In genomic region chr2:43345872-43346271, GRCh38 we compare ENCODE assay signal across 13 cellular contexts.
DNase-seq lines count a peak whose midpoint lies in the region.
"Had no signal": no experiment of that assay in that cellular context is flagged by ENCODE, and none has a peak within 500 bp of the region (broad histone marks: within the 10 kb centered on the region; RNA-seq: fewer than 3 reads in every experiment).

No MANE protein-coding gene starts in this region.

- H3K27me3 ChIP-seq in HUES6 (ENCODE audit: control insufficient read depth, insufficient read depth, low read length) (no peaks in the 10 kb centered on the region), mesenchymal stem cell (ENCODE audit: control insufficient read depth in 1 of 2, insufficient read depth in 1 of 2, low read length in 2 of 2) (no peaks in the 10 kb centered on the region)

- H2AK5ac ChIP-seq in mesenchymal stem cell (ENCODE audit: low read length, severe bottlenecking): peak overlapping the region; percentile 83

- H3K4me3 ChIP-seq in HUES6 (ENCODE audit: low read depth, low read length) (no peak overlapping the region), mesenchymal stem cell (ENCODE audit: insufficient read depth in 1 of 2, low read depth in 1 of 2, low read length in 2 of 2) (no peak overlapping the region), skin epidermis (no peak overlapping the region)

- H3K23ac ChIP-seq in mesenchymal stem cell (ENCODE audit: low read length in 2 of 2): no peak overlapping the region

- H3K4me2 ChIP-seq in mesenchymal stem cell (ENCODE audit: low read length, poor library complexity, severe bottlenecking): no peak overlapping the region

- H3K79me1 ChIP-seq in mesenchymal stem cell (replicated peaks; ENCODE audit: low read length, poor library complexity, severe bottlenecking): peaks cover 3% of the 10 kb centered on the region

- no peak overlapping the region for H2AFZ ChIP-seq in mesenchymal stem cell (ENCODE audit: low read depth, low read length)

- peak overlapping the region in 1 of 2 experiments; percentile 58 for H3K4ac ChIP-seq in mesenchymal stem cell (ENCODE audit: low read depth in 1 of 2, low read length in 2 of 2)

- peak overlapping the region; percentile 52; the same call in 1 of the 2 replicates for H3K27ac ChIP-seq in HUES6 (ENCODE audit: low read depth, low read length)
- peak overlapping the region; percentile 18 for H3K27ac ChIP-seq in caudate nucleus (ENCODE audit: low read depth, low read length)
- no peak overlapping the region for H3K27ac ChIP-seq in mesenchymal stem cell (ENCODE audit: low read length, poor library complexity, severe bottlenecking)
- peak overlapping the region in 12 of 21 experiments; percentile 6 to 64 (median 41) for H3K27ac ChIP-seq in skin epidermis

- no peak overlapping the region for H4K8ac ChIP-seq in mesenchymal stem cell (ENCODE audit: low read length)

- H3K9me3 ChIP-seq in HUES6 (ENCODE audit: control insufficient read depth, insufficient read depth, low read depth, low read length): no peaks in the 10 kb centered on the region
- H3K9me3 ChIP-seq in mesenchymal stem cell (ENCODE audit: control insufficient read depth, low read length): no peaks in the 10 kb centered on the region

- H3K18ac ChIP-seq in mesenchymal stem cell (ENCODE audit: low read depth in 1 of 2, low read length in 2 of 2): peak overlapping the region in 1 of 2 experiments; percentile 50

- H3K4me1 ChIP-seq in HUES6 (ENCODE audit: control insufficient read depth, insufficient read depth, low read length) (peaks cover 45% of the 10 kb centered on the region), mesenchymal stem cell (ENCODE audit: control insufficient read depth, insufficient read depth, low read depth, low read length) (peaks cover 21% of the 10 kb centered on the region)

- H2BK5ac ChIP-seq in mesenchymal stem cell (ENCODE audit: low read depth, low read length, poor library complexity, severe bottlenecking): no peak overlapping the region

- H2BK12ac ChIP-seq in mesenchymal stem cell (ENCODE audit: low read length in 2 of 2): peak overlapping the region; percentile 29 to 94

- H3K9ac ChIP-seq in HUES6 (ENCODE audit: low read length) (no peak overlapping the region), mesenchymal stem cell (ENCODE audit: low read length) (no peak overlapping the region)

- WGBS in mesenchymal stem cell: 83% methylated on average over 5 of the region's 5 CpGs

- no peak for DNase-seq in caudate nucleus (lab: John Stamatoyannopoulos, UW)
- DNase-seq in mesenchymal stem cell: no peak
- no peak for DNase-seq in GDM1 (lab: John Stamatoyannopoulos, UW)
- DNase-seq in activated CD4-positive, CD25-positive, alpha-beta regulatory T cell (lab: John Stamatoyannopoulos, UW): no peak
- no peak for DNase-seq in AG08396 (ENCODE audit: low spot score)
- no peak for DNase-seq in SW480 (ENCODE audit: low spot score)
- DNase-seq: activated CD4-positive, alpha-beta T cell treated with anti-CD3 and anti-CD28 coated beads for 36 hours; activated T-cell treated with anti-CD3 and anti-CD28 coated beads, Interleukin-2, amount 50 U/mL, for 24 hours; DMS79; NCI-H345; SW 1271 had no signal

- H3K36me3 ChIP-seq in HUES6 (ENCODE audit: control insufficient read depth, insufficient read depth, low read length) (no peaks in the 10 kb centered on the region), mesenchymal stem cell (ENCODE audit: control insufficient read depth in 1 of 2, insufficient read depth in 2 of 2, low read depth in 1 of 2, low read length in 2 of 2) (no peaks in the 10 kb centered on the region)

- no peak overlapping the region for H2BK15ac ChIP-seq in mesenchymal stem cell (ENCODE audit: low read depth, poor library complexity, severe bottlenecking)

- no peak overlapping the region for H2BK120ac ChIP-seq in mesenchymal stem cell (ENCODE audit: low read depth, low read length)

- peak overlapping the region in 1 of 2 experiments; percentile 57 for H3K14ac ChIP-seq in mesenchymal stem cell (ENCODE audit: low read length in 2 of 2)

- no peak overlapping the region for H4K91ac ChIP-seq in mesenchymal stem cell (ENCODE audit: low read length)
